10 cellular contexts compared by ENCODE assay signal in the genomic region with DNA sequence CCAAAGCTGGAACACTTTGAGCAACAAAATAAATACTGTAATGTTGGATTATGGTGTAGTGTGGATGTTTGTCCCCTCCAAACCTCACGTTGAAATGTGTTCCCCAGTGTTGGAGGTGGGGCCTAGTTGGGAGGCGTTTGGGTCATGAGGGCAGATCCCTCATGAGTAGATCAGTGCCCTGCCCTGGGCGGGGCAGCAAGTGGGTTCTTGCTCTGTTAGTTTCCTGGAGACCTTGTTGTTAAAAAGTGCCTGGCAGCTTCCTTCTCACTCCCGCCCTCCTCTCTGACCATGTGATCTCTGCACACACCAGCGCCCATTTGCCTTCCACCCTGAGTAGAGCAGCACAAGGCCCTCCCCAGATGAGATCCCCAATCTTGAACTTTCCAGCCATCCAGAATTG.
DNase-seq lines count a peak whose midpoint lies in the region; ATAC-seq, FAIRE-seq and TF ChIP-seq lines count a peak whose summit lies in the region.
"Had no signal": no experiment of that assay in that cellular context is flagged by ENCODE, and none has a peak within 500 bp of the region (broad histone marks: within the 10 kb centered on the region; RNA-seq: fewer than 3 reads in every experiment).

No MANE protein-coding gene starts in this region.

- no peaks in the 10 kb centered on the region for H3K36me3 Mint-ChIP-seq in activated naive CD8-positive, alpha-beta T cell
- H3K36me3 Mint-ChIP-seq: WTC11 had no signal

- no peak overlapping the region for H3K9ac ChIP-seq in kidney (ENCODE audit: low read length in 2 of 2)

- no peak for TF ChIP-seq CTCF in kidney (IDR thresholded peaks at IDR 0.05; ENCODE audit: borderline replicate concordance, extremely low read depth, insufficient read depth)
- TF ChIP-seq CTCF in upper lobe of right lung (IDR thresholded peaks at IDR 0.05): no peak

- TF ChIP-seq POLR2A in GM12891 (IDR thresholded peaks at IDR 0.05; ENCODE audit: low read depth, low read length): no peak

- H3K4me1 ChIP-seq in kidney (ENCODE audit: control insufficient read depth in 1 of 2, insufficient read depth in 1 of 2, low read depth in 1 of 2, low read length in 2 of 2) (peaks cover 37 to 61% of the 10 kb centered on the region in 2 donors), upper lobe of right lung (peaks cover 63% of the 10 kb centered on the region)

- intact Hi-C loops in Right ventricle myocardium superior (cut with DNase I): no loop called here
- intact Hi-C loops in cardiac septum (cut with DNase I): no loop called here
- intact Hi-C loops in kidney (cut with DNase I): no loop called here
- intact Hi-C loops in upper lobe of right lung (cut with DNase I): loop anchor here (10.0 kb wide), 1 partner anchor 105 kb away; no protein-coding TSS in a partner anchor

- no peaks in the 10 kb centered on the region for H3K9me3 Mint-ChIP-seq in activated naive CD8-positive, alpha-beta T cell (ENCODE audit: low read depth)
- H3K9me3 Mint-ChIP-seq: WTC11 had no signal

- no peaks in the 10 kb centered on the region for H3K27me3 ChIP-seq in upper lobe of right lung

- no peak for FAIRE-seq in kidney (lab: Jason Lieb, UNC)
- no peak for FAIRE-seq in GM12891 (lab: Jason Lieb, UNC)

- H3K27ac ChIP-seq in kidney (ENCODE audit: low read depth in 2 of 2, low read length in 2 of 2): peak overlapping the region in 1 of 2 donors; percentile 11
- peak overlapping the region; percentile 72 for H3K27ac ChIP-seq in upper lobe of right lung

- H3K27me3 Mint-ChIP-seq in activated naive CD8-positive, alpha-beta T cell: no peaks in the 10 kb centered on the region

- no peaks in the 10 kb centered on the region for H3K9me3 ChIP-seq in kidney (ENCODE audit: control insufficient read depth in 1 of 2, low read length in 2 of 2)
- no peaks in the 10 kb centered on the region for H3K9me3 ChIP-seq in upper lobe of right lung

- H3K4me3 Mint-ChIP-seq in activated naive CD8-positive, alpha-beta T cell: peak overlapping the region; percentile 46
- H3K4me3 Mint-ChIP-seq: WTC11 had no signal

- peak overlapping the region; percentile 85 for H3K27ac Mint-ChIP-seq in activated naive CD8-positive, alpha-beta T cell

- ATAC-seq in Right ventricle myocardium superior (ENCODE audit: poor library complexity) (peak; percentile 6), upper lobe of right lung (peak; percentile 80), GM18520 (IDR thresholded peaks at IDR 0.05; ENCODE audit: unreplicated experiment) (no peak)
- ATAC-seq: WTC11 had no signal

- DNase-seq in Right ventricle myocardium superior (no peak), cardiac septum (ENCODE audit: low spot score) (no peak), kidney (peak; percentile 87), upper lobe of right lung (peak; percentile 83), GM12891 (ENCODE audit: insufficient read length, low spot score) (no peak), NCI-H524 (lab: John Stamatoyannopoulos, UW) (no peak)
- DNase-seq: NCI-H774 had no signal

- H3K4me1 Mint-ChIP-seq in activated naive CD8-positive, alpha-beta T cell (ENCODE audit: low read depth): peaks cover 66% of the 10 kb centered on the region

- H3K4me3 ChIP-seq in kidney (ENCODE audit: low read length in 2 of 2) (no peak overlapping the region), upper lobe of right lung (no peak overlapping the region)

- H3K36me3 ChIP-seq in kidney (ENCODE audit: control insufficient read depth in 1 of 2, insufficient read depth in 2 of 2, low read length in 2 of 2) (peaks cover 0 to 2% of the 10 kb centered on the region in 2 donors), upper lobe of right lung (no peaks in the 10 kb centered on the region)

TF ChIP-seq in GM12891, 5 proteins besides CTCF, POLR2A, EP300 and RAD21:
- no peak for TF ChIP-seq TAF1 (IDR thresholded peaks at IDR 0.05; ENCODE audit: low read depth, low read length)
- TF ChIP-seq PAX5 (IDR thresholded peaks at IDR 0.05; ENCODE audit: insufficient read depth, low read length, severe bottlenecking): no peak
- TF ChIP-seq POU2F2 (IDR thresholded peaks at IDR 0.05; ENCODE audit: low read depth, low read length): no peak
- TF ChIP-seq POLR2AphosphoS5 (IDR thresholded peaks at IDR 0.05; ENCODE audit: low read depth, low read length): no peak
- no peak for TF ChIP-seq SPI1 (IDR thresholded peaks at IDR 0.05; ENCODE audit: low read depth, low read length)
TF ChIP-seq in GM12891: peak in this region for 0.

Comparison
In these comparisons a context has a peak if more than half of its experiments do, and no peak if none do; other contexts are left out.
1. DNase-seq: peak in kidney (single experiment) and upper lobe of right lung (single experiment); none in Right ventricle myocardium superior (single experiment), cardiac septum (single experiment), GM12891 (single experiment) and NCI-H524 (0 of 2).